Comparison of ENCODE assay signal across 16 cellular contexts in genomic region chr12:42570076-42570475, GRCh38. TPM values are rescaled to one million over a fixed set of nuclear protein-coding genes. Genes with fewer than 3 reads are reported as not detected.
A peak's percentile ranks its signal among the peaks of the same experiment; 100 is the strongest.
DNase-seq lines count a peak whose midpoint lies in the region; ATAC-seq, FAIRE-seq and TF ChIP-seq lines count a peak whose summit lies in the region.
"Had no signal": no experiment of that assay in that cellular context is flagged by ENCODE, and none has a peak within 500 bp of the region (broad histone marks: within the 10 kb centered on the region; RNA-seq: fewer than 3 reads in every experiment).

No MANE protein-coding gene starts in this region.

- no peaks in the 10 kb centered on the region for H3K9me3 ChIP-seq in OCI-LY3 (ENCODE audit: insufficient read depth, low read length)
- H3K9me3 ChIP-seq in trophoblast cell (ENCODE audit: insufficient read depth, low read depth, low read length) = no peaks in the 10 kb centered on the region

- no peak overlapping the region for H3K27ac Mint-ChIP-seq in activated CD4-positive, alpha-beta T cell treated with anti-CD3 and anti-CD28 coated beads, Interleukin-2, amount 10 ng/mL, durations not matched to agents 7 days and 5 days
- H3K27ac Mint-ChIP-seq: B cell; CD4-positive, CD25-positive, alpha-beta regulatory T cell; IgD-negative memory B cell had no signal

- no peaks in the 10 kb centered on the region for H3K4me1 Mint-ChIP-seq in activated CD4-positive, alpha-beta T cell treated with anti-CD3 and anti-CD28 coated beads, Interleukin-2, amount 10 ng/mL, durations not matched to agents 7 days and 5 days
- H3K4me1 Mint-ChIP-seq: CD4-positive, CD25-positive, alpha-beta regulatory T cell had no signal

- H2AFZ ChIP-seq in OCI-LY3 (ENCODE audit: low read depth, low read length) (no peak overlapping the region), trophoblast cell (ENCODE audit: insufficient read depth, low read length, poor library complexity) (no peak overlapping the region)

- 0 out of 2 replicates have a peak overlapping the region, but pooled peaks have one; percentile 28 for H3K4me2 ChIP-seq in OCI-LY3 (ENCODE audit: low read length)
- H3K4me2 ChIP-seq in trophoblast cell (ENCODE audit: low read length) = no peak overlapping the region

- H3K4me1 ChIP-seq in OCI-LY3 (ENCODE audit: low read length) (peaks cover 5% of the 10 kb centered on the region), trophoblast cell (ENCODE audit: control insufficient read depth in 1 of 2, insufficient read depth in 2 of 2, low read length in 2 of 2) (no peaks in the 10 kb centered on the region)

- no peak overlapping the region for H3K18ac ChIP-seq in trophoblast cell (ENCODE audit: low read length)

- H4K91ac ChIP-seq in trophoblast cell (ENCODE audit: low read depth, low read length) = no peak overlapping the region

- CTCF ChIA-PET in activated CD4-positive, alpha-beta T cell treated with anti-CD3 and anti-CD28 coated beads, Interleukin-2, amount 10 ng/mL, durations not matched to agents 7 days and 5 days (lab: Charles Lee) = no interaction called here

- H3K79me2 ChIP-seq in OCI-LY3 (ENCODE audit: low read length) (no peaks in the 10 kb centered on the region), trophoblast cell (ENCODE audit: control insufficient read depth, insufficient read depth, low read length, poor library complexity) (no peaks in the 10 kb centered on the region)

- POLR2A ChIA-PET in activated CD4-positive, alpha-beta T cell treated with anti-CD3 and anti-CD28 coated beads, Interleukin-2, amount 10 ng/mL, durations not matched to agents 7 days and 5 days (lab: Charles Lee) = no interaction called here

- H3K27ac ChIP-seq in OCI-LY3 (ENCODE audit: low read length) = no peak overlapping the region
- H3K27ac ChIP-seq in trophoblast cell (ENCODE audit: low read depth, low read length) = no peak overlapping the region
- H3K27ac ChIP-seq: SK-N-MC had no signal

- WGBS in trophoblast cell (ENCODE audit: extremely low coverage, insufficient coverage, insufficient read length) = no CpG with 5 or more reads among the region's 2 CpGs

- no peak overlapping the region for H2BK12ac ChIP-seq in trophoblast cell (ENCODE audit: low read length)

- H3K14ac ChIP-seq in trophoblast cell (ENCODE audit: low read length) = no peak overlapping the region

- no peak overlapping the region for H4K12ac ChIP-seq in trophoblast cell (ENCODE audit: low read depth, low read length)

- no peak overlapping the region for H3K4me3 Mint-ChIP-seq in activated CD4-positive, alpha-beta T cell treated with anti-CD3 and anti-CD28 coated beads, Interleukin-2, amount 10 ng/mL, durations not matched to agents 7 days and 5 days
- H3K4me3 Mint-ChIP-seq: B cell; CD4-positive, CD25-positive, alpha-beta regulatory T cell; H9; IgD-negative memory B cell had no signal

- no peak overlapping the region for H3K23ac ChIP-seq in trophoblast cell (ENCODE audit: low read length)

- H4K20me1 ChIP-seq in OCI-LY3 (ENCODE audit: insufficient read depth, low read length) = no peaks in the 10 kb centered on the region

- H3K79me1 ChIP-seq in trophoblast cell (ENCODE audit: low read length) = no peaks in the 10 kb centered on the region

- TF ChIP-seq CTCF in OCI-LY3 (IDR thresholded peaks at IDR 0.05; ENCODE audit: low read depth, low read length) (no peak), bronchial epithelial cell (IDR thresholded peaks at IDR 0.05; ENCODE audit: insufficient read depth, low read length, severe bottlenecking) (no peak)

- no peaks in the 10 kb centered on the region for H3K36me3 ChIP-seq in OCI-LY3 (replicated peaks; ENCODE audit: low read depth, low read length)
- H3K36me3 ChIP-seq in bronchial epithelial cell (ENCODE audit: control insufficient read depth, insufficient read depth, low read length) = no peaks in the 10 kb centered on the region
- peaks cover 0 to 2% of the 10 kb centered on the region in 2 experiments for H3K36me3 ChIP-seq in trophoblast cell (ENCODE audit: control insufficient read depth in 1 of 2, insufficient read depth in 2 of 2, low read length in 2 of 2)

- no peak overlapping the region for H3K4ac ChIP-seq in trophoblast cell (ENCODE audit: low read depth, low read length)

- H3K27me3 Mint-ChIP-seq in activated CD4-positive, alpha-beta T cell treated with anti-CD3 and anti-CD28 coated beads, Interleukin-2, amount 10 ng/mL, durations not matched to agents 7 days and 5 days = peaks cover 11% of the 10 kb centered on the region
- H3K27me3 Mint-ChIP-seq: B cell, IgD-negative memory B cell had no signal

- no peak for FAIRE-seq in bronchial epithelial cell (lab: Jason Lieb, UNC)
- FAIRE-seq: HTR-8/SVneo had no signal

- H3K36me3 Mint-ChIP-seq in activated CD4-positive, alpha-beta T cell treated with anti-CD3 and anti-CD28 coated beads, Interleukin-2, amount 10 ng/mL, durations not matched to agents 7 days and 5 days (ENCODE audit: low read depth) = no peaks in the 10 kb centered on the region
- H3K36me3 Mint-ChIP-seq: CD4-positive, CD25-positive, alpha-beta regulatory T cell; IgD-negative memory B cell had no signal

- DNase-seq in bronchial epithelial cell (ENCODE audit: low read depth) (peak; percentile 38), trophoblast cell (peak; percentile 36 to 96)
- no peak for DNase-seq in activated CD4-positive, alpha-beta T cell treated with anti-CD3 and anti-CD28 coated beads, Interleukin-2, amount 10 ng/mL, durations not matched to agents 7 days and 5 days
- DNase-seq: CD4-positive, CD25-positive, alpha-beta regulatory T cell; H9; NCI-H187 treated with DMSO at 0.1 percent for 48 hours; NCI-H446; NK-92 treated with Interleukin-12 subunit alpha and Interleukin-12 subunit beta, amount 100 ng/mL, for 24 hours had no signal

- ATAC-seq in HG02763 (IDR thresholded peaks at IDR 0.05; ENCODE audit: unreplicated experiment) = no peak
- ATAC-seq in GM18511 (IDR thresholded peaks at IDR 0.05; ENCODE audit: unreplicated experiment) = no peak
- ATAC-seq in GM18861 (IDR thresholded peaks at IDR 0.05; ENCODE audit: unreplicated experiment) = no peak

- H3K9me3 Mint-ChIP-seq in activated CD4-positive, alpha-beta T cell treated with anti-CD3 and anti-CD28 coated beads, Interleukin-2, amount 10 ng/mL, durations not matched to agents 7 days and 5 days = no peaks in the 10 kb centered on the region
- H3K9me3 Mint-ChIP-seq: CD4-positive, CD25-positive, alpha-beta regulatory T cell; IgD-negative memory B cell had no signal

- H2BK5ac ChIP-seq in trophoblast cell (ENCODE audit: low read depth, low read length, poor library complexity) = no peak overlapping the region

- H3K27me3 ChIP-seq in OCI-LY3 (ENCODE audit: low read depth, low read length) (no peaks in the 10 kb centered on the region), bronchial epithelial cell (ENCODE audit: control insufficient read depth, insufficient read depth, low read length) (no peaks in the 10 kb centered on the region), trophoblast cell (ENCODE audit: insufficient read depth, low read length) (no peaks in the 10 kb centered on the region)

- H4K8ac ChIP-seq in trophoblast cell (ENCODE audit: low read depth, low read length) = no peak overlapping the region

- H3K9ac ChIP-seq in OCI-LY3 (ENCODE audit: low read length) = no peak overlapping the region
- no peak overlapping the region for H3K9ac ChIP-seq in trophoblast cell (ENCODE audit: low read length)

- H3K4me3 ChIP-seq in OCI-LY3 (ENCODE audit: low read length) (no peak overlapping the region), bronchial epithelial cell (ENCODE audit: low read depth, low read length) (no peak overlapping the region), trophoblast cell (ENCODE audit: low read depth, low read length) (no peak overlapping the region)
- H3K4me3 ChIP-seq: SK-N-MC had no signal

- no peak overlapping the region for H2BK120ac ChIP-seq in trophoblast cell (ENCODE audit: insufficient read depth, low read length, poor library complexity)

- H2AK5ac ChIP-seq in trophoblast cell (ENCODE audit: low read length) = no peak overlapping the region

RNA-seq across cellular contexts. Expression of gene PRICKLE1, which starts 19.5 kb away (rescaled TPM):
- total RNA-seq in bronchial epithelial cell = 1.1 and 2.4 TPM in 2 replicates
- polyA plus RNA-seq in trophoblast cell (2013) = 4.6 and 5.1 TPM in 2 replicates
- total RNA-seq in activated CD4-positive, alpha-beta T cell treated with anti-CD3 and anti-CD28 coated beads, Interleukin-2, amount 10 ng/mL, durations not matched to agents 7 days and 5 days = under 1 TPM; 0.15 TPM
